9 cellular contexts compared by ENCODE assay signal in the genomic region with DNA sequence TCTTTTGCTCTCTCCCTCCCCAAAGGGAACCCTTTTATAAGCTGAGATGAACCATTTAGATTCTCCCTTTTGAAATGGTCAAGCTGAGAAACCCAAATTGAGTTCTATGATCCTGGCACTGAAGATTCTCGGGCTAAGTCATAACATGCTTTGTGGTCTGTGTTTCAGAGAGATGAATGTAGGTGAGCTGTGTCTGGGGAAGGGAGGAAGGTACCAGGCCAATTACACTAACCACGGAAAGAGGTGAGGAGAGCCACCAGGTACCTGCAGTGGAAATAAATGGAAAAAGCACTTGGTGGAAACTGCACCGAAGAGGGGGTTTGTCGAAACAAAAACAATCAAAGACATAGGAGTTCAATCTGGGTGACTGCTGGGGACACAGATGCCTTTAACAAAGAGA. TPM values are rescaled to one million over a fixed set of nuclear protein-coding genes. Genes with fewer than 3 reads are reported as not detected.
DNase-seq lines count a peak whose midpoint lies in the region; ATAC-seq and TF ChIP-seq lines count a peak whose summit lies in the region.
"Had no signal": no experiment of that assay in that cellular context is flagged by ENCODE, and none has a peak within 500 bp of the region (broad histone marks: within the 10 kb centered on the region; RNA-seq: fewer than 3 reads in every experiment).

No MANE protein-coding gene starts in this region.

- H2BK5ac ChIP-seq in mesenchymal stem cell (ENCODE audit: low read depth, low read length, poor library complexity, severe bottlenecking) = no peak overlapping the region

- peak overlapping the region; percentile 44 for H2AK5ac ChIP-seq in mesenchymal stem cell (ENCODE audit: low read length, severe bottlenecking)

- H3K4ac ChIP-seq in mesenchymal stem cell (ENCODE audit: low read depth in 1 of 2, low read length in 2 of 2) = peak overlapping the region in 1 of 2 experiments; percentile 79

- peaks cover 3% of the 10 kb centered on the region for H3K79me1 ChIP-seq in mesenchymal stem cell (replicated peaks; ENCODE audit: low read length, poor library complexity, severe bottlenecking)

- H3K4me1 ChIP-seq in left ventricle myocardium inferior (peaks cover 47% of the 10 kb centered on the region), mesenchymal stem cell (ENCODE audit: control insufficient read depth, insufficient read depth, low read depth, low read length) (no peaks in the 10 kb centered on the region), aorta (ENCODE audit: control insufficient read depth in 1 of 2, insufficient read depth in 2 of 2, low read length in 2 of 2) (peaks cover 2 to 10% of the 10 kb centered on the region in 2 donors)

- H3K27ac ChIP-seq in left ventricle myocardium inferior (replicated peaks) (peak overlapping the region; percentile 89), mesenchymal stem cell (ENCODE audit: low read length, poor library complexity, severe bottlenecking) (no peak overlapping the region), aorta (ENCODE audit: low read depth in 1 of 2, low read length in 2 of 2) (peak overlapping the region; percentile 88 to 96)
- H3K27ac ChIP-seq: cardiac muscle cell had no signal

- intact Hi-C loops in left ventricle myocardium inferior (cut with micrococcal nuclease) = no loop called here
- intact Hi-C loops in left cardiac atrium (cut with DNase I) = no loop called here
- intact Hi-C loops in aorta (cut with DNase I) = no loop called here

- peak overlapping the region; percentile 59 for H3K4me3 Mint-ChIP-seq in T-helper 17 cell

- no peak for DNase-seq in left ventricle myocardium inferior
- no peak for DNase-seq in left cardiac atrium
- no peak for DNase-seq in T-helper 17 cell
- DNase-seq in mesenchymal stem cell = no peak
- no peak for DNase-seq in aorta
- DNase-seq in NCI-H748 treated with DMSO at 0.1 percent for 48 hours (lab: John Stamatoyannopoulos, UW) = no peak
- DNase-seq in activated CD4-positive, CD25-positive, alpha-beta regulatory T cell treated with anti-CD3 and anti-CD28 coated beads, Interleukin-2, amount 50 U/mL, for 72 hours = no peak

- no peaks in the 10 kb centered on the region for H3K36me3 Mint-ChIP-seq in T-helper 17 cell (ENCODE audit: low read depth)

- peak overlapping the region in 1 of 2 experiments; percentile 1 for H2BK12ac ChIP-seq in mesenchymal stem cell (ENCODE audit: low read length in 2 of 2)

- H4K91ac ChIP-seq in mesenchymal stem cell (ENCODE audit: low read length) = no peak overlapping the region

- H3K9me3 ChIP-seq in left ventricle myocardium inferior (replicated peaks) (no peaks in the 10 kb centered on the region), T-helper 17 cell (ENCODE audit: control insufficient read depth, low read length, poor library complexity, severe bottlenecking) (no peaks in the 10 kb centered on the region), mesenchymal stem cell (ENCODE audit: control insufficient read depth, low read length) (no peaks in the 10 kb centered on the region), aorta (ENCODE audit: control insufficient read depth, low read length) (no peaks in the 10 kb centered on the region)

- no peak overlapping the region for H3K18ac ChIP-seq in mesenchymal stem cell (ENCODE audit: low read depth in 1 of 2, low read length in 2 of 2)

- WGBS in mesenchymal stem cell = 99% methylated on average over 4 of the region's 4 CpGs
- 57 to 68% methylated on average over 4 of the region's 4 CpGs for WGBS in aorta, 2 donors

- H3K4me1 Mint-ChIP-seq in T-helper 17 cell = peaks cover 33% of the 10 kb centered on the region

- no peak overlapping the region for H3K23ac ChIP-seq in mesenchymal stem cell (ENCODE audit: low read length in 2 of 2)

- no peak overlapping the region for H4K8ac ChIP-seq in mesenchymal stem cell (ENCODE audit: low read length)

- TF ChIP-seq CTCF in left ventricle myocardium inferior (IDR thresholded peaks at IDR 0.05; ENCODE audit: borderline replicate concordance) = no peak

- H3K36me3 ChIP-seq in left ventricle myocardium inferior (peaks cover 7% of the 10 kb centered on the region), mesenchymal stem cell (ENCODE audit: control insufficient read depth in 1 of 2, insufficient read depth in 2 of 2, low read depth in 1 of 2, low read length in 2 of 2) (peaks cover 0 to 16% of the 10 kb centered on the region in 2 experiments), aorta (ENCODE audit: control insufficient read depth in 1 of 2, insufficient read depth in 2 of 2, low read length in 1 of 2) (no peaks in the 10 kb centered on the region)
- H3K36me3 ChIP-seq: cardiac muscle cell had no signal

- H3K4me3 ChIP-seq in left ventricle myocardium inferior = peak overlapping the region; percentile 94
- H3K4me3 ChIP-seq in mesenchymal stem cell (ENCODE audit: insufficient read depth in 1 of 2, low read depth in 1 of 2, low read length in 2 of 2) = peak overlapping the region in 1 of 2 experiments; percentile 61
- H3K4me3 ChIP-seq in aorta (ENCODE audit: low read length in 2 of 2) = no peak overlapping the region

- peak overlapping the region; percentile 99 for H3K27ac Mint-ChIP-seq in T-helper 17 cell

- H3K9ac ChIP-seq in mesenchymal stem cell (ENCODE audit: low read length) = peak overlapping the region; percentile 98

- no peak overlapping the region for H2BK120ac ChIP-seq in mesenchymal stem cell (ENCODE audit: low read depth, low read length)

- H3K27me3 ChIP-seq in left ventricle myocardium inferior (ENCODE audit: low read depth) = no peaks in the 10 kb centered on the region
- no peaks in the 10 kb centered on the region for H3K27me3 ChIP-seq in mesenchymal stem cell (ENCODE audit: control insufficient read depth in 1 of 2, insufficient read depth in 1 of 2, low read length in 2 of 2)
- H3K27me3 ChIP-seq in aorta (ENCODE audit: control insufficient read depth in 1 of 2, insufficient read depth in 2 of 2, low read length in 1 of 2) = no peaks in the 10 kb centered on the region
- H3K27me3 ChIP-seq: cardiac muscle cell had no signal

- no peaks in the 10 kb centered on the region for H3K27me3 Mint-ChIP-seq in T-helper 17 cell

- no peak overlapping the region for H3K4me2 ChIP-seq in mesenchymal stem cell (ENCODE audit: low read length, poor library complexity, severe bottlenecking)

- no peak overlapping the region for H2AFZ ChIP-seq in mesenchymal stem cell (ENCODE audit: low read depth, low read length)

- no peak overlapping the region for H3K14ac ChIP-seq in mesenchymal stem cell (ENCODE audit: low read length in 2 of 2)

- no peak for ATAC-seq in left cardiac atrium
- no peak for ATAC-seq in T-helper 17 cell
- ATAC-seq in aorta (ENCODE audit: low FRiP score) = no peak
- no peak for ATAC-seq in GM19467 (IDR thresholded peaks at IDR 0.05; ENCODE audit: unreplicated experiment)

- no peak overlapping the region for H2BK15ac ChIP-seq in mesenchymal stem cell (ENCODE audit: low read depth, poor library complexity, severe bottlenecking)

RNA-seq across cellular contexts. Expression of a gene that starts 1.0 kb away (rescaled TPM):
- 39.9 TPM for total RNA-seq in left ventricle myocardium inferior
- total RNA-seq in left cardiac atrium = 10 to 100 TPM; 28.0 to 29.5 TPM
- 10 to 100 TPM; 21.8 to 30.5 TPM for total RNA-seq in T-helper 17 cell
- polyA plus RNA-seq in mesenchymal stem cell (2013, experiment 1 of 2) = 22.5 TPM
- 21.7 TPM for polyA plus RNA-seq in mesenchymal stem cell (2013, experiment 2 of 2)
- total RNA-seq in aorta = 10 to 100 TPM; 11.6 to 13.5 TPM
- 10 to 100 TPM; 13.7 to 14.4 TPM for polyA plus RNA-seq in aorta

RNA-seq across cellular contexts. Expression of a gene that starts 11.1 kb away (rescaled TPM):
- 12.6 TPM for total RNA-seq in left ventricle myocardium inferior
- 10 to 100 TPM; 14.1 to 20.5 TPM for total RNA-seq in left cardiac atrium
- 10 to 100 TPM; 36.9 to 44.8 TPM for total RNA-seq in T-helper 17 cell
- 40.3 TPM for polyA plus RNA-seq in mesenchymal stem cell (2013, experiment 1 of 2)
- polyA plus RNA-seq in mesenchymal stem cell (2013, experiment 2 of 2) = 39.9 TPM
- total RNA-seq in aorta = 10 to 100 TPM; 51.1 to 56.5 TPM
- 10 to 100 TPM; 17.4 to 23.1 TPM for polyA plus RNA-seq in aorta
